31 cellular contexts compared by ENCODE assay signal in genomic region chr4:23260510-23260909, GRCh38.
"Had no signal": no experiment of that assay in that cellular context is flagged by ENCODE, and none has a peak within 500 bp of the region (broad histone marks: within the 10 kb centered on the region; RNA-seq: fewer than 3 reads in every experiment).

No MANE protein-coding gene starts in this region.

- H3K27me3 ChIP-seq: esophagus squamous epithelium, heart right ventricle, left lung, neutrophil, suprapubic skin, thyroid gland, vagina had no signal

- H3K4me2 ChIP-seq: smooth muscle cell had no signal

- H3K79me2 ChIP-seq: parathyroid adenoma had no signal

- H3K27ac ChIP-seq: esophagus squamous epithelium, heart right ventricle, left lung, neutrophil, parathyroid adenoma, suprapubic skin, thyroid gland, vagina had no signal

- H3K9me3 Mint-ChIP-seq: stimulated activated naive CD8-positive, alpha-beta T cell treated with anti-CD3 and anti-CD28 coated beads, Interleukin-15, amount 100 ng/mL, for 72 hours had no signal

- H3K9ac ChIP-seq: parathyroid adenoma had no signal

- H3K27ac Mint-ChIP-seq: mesothelial cell of epicardium; naive B cell; natural killer cell treated with Interleukin-12 subunit alpha and Interleukin-12 subunit beta and Interleukin-15 and Interleukin-18, amount 100 ng/mL, for 72 hours; progenitor cell of endocrine pancreas; stimulated activated naive CD8-positive, alpha-beta T cell treated with anti-CD3 and anti-CD28 coated beads, Interleukin-15, amount 100 ng/mL, for 72 hours had no signal

- H3K36me3 ChIP-seq: esophagus squamous epithelium, heart right ventricle, left lung, neutrophil, suprapubic skin, thyroid gland, vagina had no signal

- H3K36me3 Mint-ChIP-seq: mesothelial cell of epicardium; naive B cell; natural killer cell treated with Interleukin-12 subunit alpha and Interleukin-12 subunit beta and Interleukin-15 and Interleukin-18, amount 100 ng/mL, for 72 hours had no signal

- H3K4me1 ChIP-seq: esophagus squamous epithelium, heart right ventricle, left lung, parathyroid adenoma, suprapubic skin, thyroid gland, vagina had no signal

- H3K4me1 Mint-ChIP-seq: mesothelial cell of epicardium; naive B cell; neural crest cell; stimulated activated naive CD8-positive, alpha-beta T cell treated with anti-CD3 and anti-CD28 coated beads, Interleukin-15, amount 100 ng/mL, for 72 hours had no signal

- ATAC-seq: heart right ventricle; left cardiac atrium; left lung; mucosa of descending colon; natural killer cell treated with Interleukin-12 subunit alpha and Interleukin-12 subunit beta and Interleukin-15 and Interleukin-18, amount 100 ng/mL, for 72 hours; sciatic nerve; stimulated activated naive CD8-positive, alpha-beta T cell treated with anti-CD3 and anti-CD28 coated beads, Interleukin-15, amount 100 ng/mL, for 72 hours had no signal

- H2AFZ ChIP-seq: parathyroid adenoma had no signal

- DNase-seq: dermis blood vessel endothelial cell; effector memory CD4-positive, alpha-beta T cell; esophagus squamous epithelium; foreskin melanocyte; glutamatergic neuron; heart right ventricle; hippocampal formation; left cardiac atrium; left lung; mesenchymal stem cell; mucosa of descending colon; naive B cell; stimulated activated CD4-positive, alpha-beta T cell treated with anti-CD3 and anti-CD28 coated beads, Interleukin-12 subunit alpha, Interleukin-12 subunit beta, amount 100 ng/mL, for 4 hours; stimulated activated CD4-positive, alpha-beta T cell treated with anti-CD3 and anti-CD28 coated beads, Interleukin-1b, Interleukin-23, amount 100 ng/mL, for 48 hours; stimulated activated CD4-positive, alpha-beta T cell treated with anti-CD3 and anti-CD28 coated beads, Interleukin-4, amount 100 ng/mL, for 1 hour; stimulated activated CD8-positive, alpha-beta memory T cell treated with anti-CD3 and anti-CD28 coated beads, Interleukin-4, amount 100 ng/mL, for 48 hours; stimulated activated naive CD4-positive, alpha-beta T cell; stimulated activated naive CD8-positive, alpha-beta T cell treated with anti-CD3 and anti-CD28 coated beads, Interleukin-15, amount 100 ng/mL, for 72 hours; thyroid gland; trophoblast cell had no signal

- H3K4me3 ChIP-seq: esophagus squamous epithelium, heart right ventricle, left lung, mucosa of descending colon, smooth muscle cell, suprapubic skin, thyroid gland, vagina had no signal

- FAIRE-seq: endothelial cell of umbilical vein had no signal

- H3K27me3 Mint-ChIP-seq: naive B cell; natural killer cell treated with Interleukin-12 subunit alpha and Interleukin-12 subunit beta and Interleukin-15 and Interleukin-18, amount 100 ng/mL, for 72 hours; progenitor cell of endocrine pancreas; stimulated activated naive CD8-positive, alpha-beta T cell treated with anti-CD3 and anti-CD28 coated beads, Interleukin-15, amount 100 ng/mL, for 72 hours had no signal

- H3K9me3 ChIP-seq: esophagus squamous epithelium, left lung, mucosa of descending colon, neutrophil, suprapubic skin, thyroid gland, vagina had no signal

- H3K4me3 Mint-ChIP-seq: mesothelial cell of epicardium; naive B cell; natural killer cell treated with Interleukin-12 subunit alpha and Interleukin-12 subunit beta and Interleukin-15 and Interleukin-18, amount 100 ng/mL, for 72 hours; neural crest cell; stimulated activated naive CD8-positive, alpha-beta T cell treated with anti-CD3 and anti-CD28 coated beads, Interleukin-15, amount 100 ng/mL, for 72 hours had no signal
